ENCODE assay signal across 9 cellular contexts in the genomic region with DNA sequence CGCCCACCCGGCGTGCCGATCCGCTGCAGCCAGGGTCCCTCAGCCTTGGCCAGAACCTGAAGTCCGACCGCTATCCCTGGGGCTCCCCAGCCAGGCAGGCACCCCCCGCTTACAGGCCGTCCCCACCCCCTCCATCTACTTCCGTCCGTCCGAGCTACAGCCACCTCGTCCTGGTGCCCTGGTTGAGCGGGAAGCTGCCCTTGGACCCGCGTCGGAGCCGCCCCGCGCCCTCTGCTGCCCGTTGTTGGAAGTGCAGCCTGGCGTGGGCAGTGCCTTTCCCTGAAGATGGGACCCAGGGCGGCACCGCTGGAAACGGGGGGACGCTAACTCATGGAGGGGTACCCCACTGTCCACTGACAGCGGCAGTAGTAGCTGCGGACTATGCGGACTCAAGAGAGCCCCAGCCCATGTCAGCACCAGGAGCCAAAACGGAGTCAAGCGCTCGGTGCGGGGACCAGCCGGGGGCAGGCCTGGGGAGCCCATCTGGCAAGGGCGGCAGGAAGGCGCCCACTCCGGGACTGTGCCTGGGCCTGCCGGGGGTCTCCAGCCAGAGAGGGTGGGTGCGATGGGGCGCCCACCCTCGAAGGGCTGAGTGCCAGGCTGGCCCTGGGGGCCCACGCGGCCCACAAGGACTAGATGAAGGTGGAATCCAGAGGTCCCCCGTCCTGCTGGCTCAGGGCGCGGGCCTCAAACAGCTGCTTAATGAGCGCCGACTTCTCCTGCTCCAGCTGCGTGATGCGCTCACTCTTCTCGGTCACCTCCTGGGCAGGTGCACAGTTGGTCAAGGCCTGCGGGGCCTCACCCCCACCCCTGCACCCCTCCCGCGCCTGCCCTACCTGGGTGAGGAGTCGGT. TPM values are rescaled to one million over a fixed set of nuclear protein-coding genes. Genes with fewer than 3 reads are reported as not detected.
DNase-seq lines count a peak whose midpoint lies in the region; ATAC-seq, FAIRE-seq and TF ChIP-seq lines count a peak whose summit lies in the region.
"Had no signal": no experiment of that assay in that cellular context is flagged by ENCODE, and none has a peak within 500 bp of the region (broad histone marks: within the 10 kb centered on the region; RNA-seq: fewer than 3 reads in every experiment).

No MANE protein-coding gene starts in this region.

- H3K27me3 ChIP-seq in IMR-90 (ENCODE audit: control insufficient read depth, insufficient read depth, low read length) (no peaks in the 10 kb centered on the region), WERI-Rb-1 (ENCODE audit: insufficient read depth, low read depth, severe bottlenecking) (no peaks in the 10 kb centered on the region), bronchial epithelial cell (ENCODE audit: control insufficient read depth, insufficient read depth, low read length) (no peaks in the 10 kb centered on the region)

- WGBS in IMR-90 (ENCODE audit: extremely low coverage in 2 of 2, insufficient read length in 1 of 2), 2 experiments: 21% methylated on average over 27 of the region's 55 CpGs; no CpG with 5 or more reads in 1 of the 2 experiments

- no peaks in the 10 kb centered on the region for H3K9me3 ChIP-seq in IMR-90 (ENCODE audit: control insufficient read depth, insufficient read depth, low read length)
- no peaks in the 10 kb centered on the region for H3K9me3 ChIP-seq in WERI-Rb-1 (ENCODE audit: severe bottlenecking)

- ATAC-seq in IMR-90 (ENCODE audit: low read depth) (peak; percentile 95), HG02759 (IDR thresholded peaks at IDR 0.05; ENCODE audit: unreplicated experiment) (no peak)

- H3K23ac ChIP-seq in IMR-90 (ENCODE audit: low read depth, low read length): no peak overlapping the region

- H3K4me3 ChIP-seq in IMR-90 (ENCODE audit: insufficient read depth, low read depth, low read length): no peak overlapping the region
- H3K4me3 ChIP-seq in WERI-Rb-1 (ENCODE audit: low read depth, low read length): no peak overlapping the region
- H3K4me3 ChIP-seq in bronchial epithelial cell (ENCODE audit: low read depth, low read length): no peak overlapping the region

- no peak overlapping the region for H3K9ac ChIP-seq in IMR-90 (ENCODE audit: low read depth, low read length)

- H3K9me1 ChIP-seq in IMR-90 (ENCODE audit: insufficient read depth, low read length): no peaks in the 10 kb centered on the region

- dilution Hi-C loops in IMR-90 (cut with HindIII; ENCODE audit: low sequenced_read_pairs, unreplicated experiment): no loop called here

- DNase-seq in Caki2 (ENCODE audit: low read depth) (peak; percentile 38), IMR-90 (no peak), WERI-Rb-1 (peak; percentile 78), bronchial epithelial cell (ENCODE audit: low read depth) (no peak), left kidney (ENCODE audit: low read depth, low spot score) (peak; percentile 68), GF-D8 (lab: John Stamatoyannopoulos, UW) (no peak)
- DNase-seq in stimulated activated CD8-positive, alpha-beta memory T cell treated with anti-CD3 and anti-CD28 coated beads, Interleukin-15, amount 100 ng/mL, for 1 hour (ENCODE audit: low read depth): peak; percentile 28

- H3K79me1 ChIP-seq in IMR-90 (ENCODE audit: low read depth in 1 of 2, low read length in 2 of 2): peaks cover 2 to 7% of the 10 kb centered on the region in 2 experiments; a peak in 3 of 4 replicates

- H3K36me3 ChIP-seq in IMR-90 (ENCODE audit: control insufficient read depth, insufficient read depth, low read length): no peaks in the 10 kb centered on the region
- peaks cover 42% of the 10 kb centered on the region for H3K36me3 ChIP-seq in WERI-Rb-1
- H3K36me3 ChIP-seq in bronchial epithelial cell (ENCODE audit: control insufficient read depth, insufficient read depth, low read length): no peaks in the 10 kb centered on the region

- H3K4me2 ChIP-seq in IMR-90 (ENCODE audit: low read depth, low read length): no peak overlapping the region

- H2AK5ac ChIP-seq in IMR-90 (ENCODE audit: low read depth, low read length): no peak overlapping the region

- no peak overlapping the region for H4K5ac ChIP-seq in IMR-90 (ENCODE audit: low read depth, low read length)

- no peak overlapping the region for H4K8ac ChIP-seq in IMR-90 (ENCODE audit: low read depth in 2 of 2, low read length in 2 of 2)

- TF ChIP-seq CTCF in IMR-90 (conservative IDR thresholded peaks at IDR 0.05; ENCODE audit: low read depth, low read length) (peak; percentile 83), WERI-Rb-1 (IDR thresholded peaks at IDR 0.05; ENCODE audit: low read depth, low read length) (peak; percentile 94), bronchial epithelial cell (IDR thresholded peaks at IDR 0.05; ENCODE audit: insufficient read depth, low read length, severe bottlenecking) (peak; percentile 92)

- H3K4ac ChIP-seq in IMR-90 (ENCODE audit: low read depth, low read length): no peak overlapping the region

- H2BK20ac ChIP-seq in IMR-90 (ENCODE audit: low read depth, low read length): no peak overlapping the region

- H3K14ac ChIP-seq in IMR-90 (replicated peaks; ENCODE audit: low read depth, low read length): no peak overlapping the region

- TF ChIP-seq POLR2A in IMR-90 (IDR thresholded peaks at IDR 0.05; ENCODE audit: low read depth, low read length): no peak

- no peaks in the 10 kb centered on the region for H3K4me1 ChIP-seq in IMR-90 (ENCODE audit: control insufficient read depth, insufficient read depth, low read length)

- H3K27ac ChIP-seq in IMR-90 (ENCODE audit: insufficient read depth, low read length) (no peak overlapping the region), WERI-Rb-1 (peak overlapping the region; percentile 50)

- H2AK9ac ChIP-seq in IMR-90 (replicated peaks; ENCODE audit: low read depth, low read length, poor library complexity): peak overlapping the region; percentile 37

- no peaks in the 10 kb centered on the region for H4K20me1 ChIP-seq in IMR-90 (ENCODE audit: insufficient read depth, low read length)

- H4K91ac ChIP-seq in IMR-90 (ENCODE audit: insufficient read depth, low read depth, low read length): no peak overlapping the region

- POLR2A ChIA-PET in IMR-90 (lab: Charles Lee; ENCODE audit: unreplicated experiment): no interaction called here

- TF ChIP-seq RAD21 in IMR-90 (IDR thresholded peaks at IDR 0.05; ENCODE audit: low read length): peak; percentile 67

- no peak overlapping the region for H2BK120ac ChIP-seq in IMR-90 (ENCODE audit: low read depth, low read length)

- H3K56ac ChIP-seq in IMR-90 (ENCODE audit: extremely low read depth, insufficient read depth, low read length): no peak overlapping the region

- in situ Hi-C loops in Caki2 (cut with HindIII; ENCODE audit: low pct_unique_long_range_greater_than_20kb, low sequenced_read_pairs): no loop called here
- in situ Hi-C loops in IMR-90 (cut with MboI; ENCODE audit: low sequenced_read_pairs): no loop called here

- intact Hi-C loops in IMR-90 (cut with micrococcal nuclease): no loop called here

- no peak for FAIRE-seq in bronchial epithelial cell (lab: Jason Lieb, UNC)

- BruUV-seq in IMR-90 (replicated peaks; lab: Mats Ljungman, UMichigan): no TSS peak

- no peak overlapping the region for H3K18ac ChIP-seq in IMR-90 (ENCODE audit: low read depth, low read length)

- H2BK15ac ChIP-seq in IMR-90 (ENCODE audit: low read depth, low read length): no peak overlapping the region

- peak overlapping the region; percentile 71 for H2AFZ ChIP-seq in IMR-90 (replicated peaks; ENCODE audit: low read length, poor library complexity)

- CTCF ChIA-PET in IMR-90 (lab: Yijun Ruan, JAX): interaction anchor here (0.7 to 1.9 kb wide), 8 partner anchors 9 to 125 kb away, joined by 3 to 17 read pairs (median 4); partner anchors contain the start of genes MAN1B1, NPDC1 and UAP1L1

- H2BK5ac ChIP-seq in IMR-90 (ENCODE audit: low read depth, low read length, poor library complexity, severe bottlenecking): no peak overlapping the region

TF ChIP-seq in IMR-90, 13 proteins besides CTCF, POLR2A, EP300 and RAD21:
- no peak for TF ChIP-seq MAZ (IDR thresholded peaks at IDR 0.05; ENCODE audit: borderline replicate concordance, low read depth, low read length)
- TF ChIP-seq SMC3 (IDR thresholded peaks at IDR 0.05; ENCODE audit: low read depth, low read length): peak; percentile 81

RNA-seq across cellular contexts. Expression of gene SAPCD2, which starts 6.1 kb away (rescaled TPM):
- total RNA-seq in Caki2 (2014; rRNA removed; shearing (Covaris generic); ENCODE audit: low replicate concordance): 51.2 and 55.0 TPM in 2 replicates
- total RNA-seq in IMR-90 (2012; rRNA removed): 3.3 and 3.4 TPM in 2 replicates
- polyA plus RNA-seq in IMR-90 (2012; rRNA removed): 4.9 and 6.4 TPM in 2 replicates
- polyA plus RNA-seq in IMR-90 (2012; cell fraction: cytosol; rRNA removed): 3.1 and 4.5 TPM in 2 replicates
- polyA plus RNA-seq in IMR-90 (2012; cell fraction: nucleus; rRNA removed; ENCODE audit: low replicate concordance): 3.0 and 9.5 TPM in 2 replicates
- 0.26 and 1.2 TPM in 2 replicates for total RNA-seq in bronchial epithelial cell

RNA-seq across cellular contexts. Expression of gene ENTPD2, which starts 10.4 kb away (rescaled TPM):
- total RNA-seq in Caki2 (2014; rRNA removed; shearing (Covaris generic); ENCODE audit: low replicate concordance): not detected in 2 replicates
- total RNA-seq in IMR-90 (2012; rRNA removed) (not detected in 2 replicates), bronchial epithelial cell (0.79 and 1.2 TPM in 2 replicates)
- polyA plus RNA-seq in IMR-90 (2012; rRNA removed): not detected in 2 replicates
- polyA plus RNA-seq in IMR-90 (2012; cell fraction: cytosol; rRNA removed): not detected in 2 replicates
- 0.09 TPM in 1 of 2 replicates, not detected in the other for polyA plus RNA-seq in IMR-90 (2012; cell fraction: nucleus; rRNA removed; ENCODE audit: low replicate concordance)
- total RNA-seq: mononuclear cell had no signal

RNA-seq across cellular contexts. Expression of gene UAP1L1, which starts 13.1 kb away (rescaled TPM):
- 2.1 and 2.3 TPM in 2 replicates for total RNA-seq in Caki2 (2014; rRNA removed; shearing (Covaris generic); ENCODE audit: low replicate concordance)
- 2.3 and 2.5 TPM in 2 replicates for total RNA-seq in IMR-90 (2012; rRNA removed)
- polyA plus RNA-seq in IMR-90 (2012; rRNA removed): 8.7 and 9.8 TPM in 2 replicates
- polyA plus RNA-seq in IMR-90 (2012; cell fraction: cytosol; rRNA removed): 4.2 and 5.1 TPM in 2 replicates
- polyA plus RNA-seq in IMR-90 (2012; cell fraction: nucleus; rRNA removed; ENCODE audit: low replicate concordance): 45.6 and 69.6 TPM in 2 replicates
- total RNA-seq in bronchial epithelial cell: 2.0 and 3.2 TPM in 2 replicates

RNA-seq across cellular contexts. Expression of gene NPDC1, which starts 18.3 kb away (rescaled TPM):
- total RNA-seq in Caki2 (2014; rRNA removed; shearing (Covaris generic); ENCODE audit: low replicate concordance): 31.8 and 45.1 TPM in 2 replicates
- total RNA-seq in IMR-90 (2012; rRNA removed): 2.7 and 2.8 TPM in 2 replicates
- 58.1 and 74.0 TPM in 2 replicates for polyA plus RNA-seq in IMR-90 (2012; rRNA removed)
- polyA plus RNA-seq in IMR-90 (2012; cell fraction: cytosol; rRNA removed): 57.6 and 91.2 TPM in 2 replicates
- 327 and 712 TPM in 2 replicates for polyA plus RNA-seq in IMR-90 (2012; cell fraction: nucleus; rRNA removed; ENCODE audit: low replicate concordance)
- 5.5 and 10.5 TPM in 2 replicates for total RNA-seq in bronchial epithelial cell

RNA-seq across cellular contexts. Expression of gene MAN1B1, which starts 22.5 kb away (rescaled TPM):
- 52.2 and 79.4 TPM in 2 replicates for total RNA-seq in Caki2 (2014; rRNA removed; shearing (Covaris generic); ENCODE audit: low replicate concordance)
- total RNA-seq in IMR-90 (2012; rRNA removed) (25.0 and 28.7 TPM in 2 replicates), bronchial epithelial cell (58.2 and 65.3 TPM in 2 replicates)
- polyA plus RNA-seq in IMR-90 (2012; rRNA removed): 49.8 and 55.1 TPM in 2 replicates
- 54.5 and 68.5 TPM in 2 replicates for polyA plus RNA-seq in IMR-90 (2012; cell fraction: cytosol; rRNA removed)
- polyA plus RNA-seq in IMR-90 (2012; cell fraction: nucleus; rRNA removed; ENCODE audit: low replicate concordance): 89.2 and 183 TPM in 2 replicates

Comparison
In these comparisons a context has a peak if more than half of its experiments do, and no peak if none do; other contexts are left out.
1. DNase-seq: peak in Caki2 (single experiment), WERI-Rb-1 (single experiment), left kidney (single experiment) and stimulated activated CD8-positive, alpha-beta memory T cell treated with anti-CD3 and anti-CD28 coated beads, Interleukin-15, amount 100 ng/mL, for 1 hour (single experiment); none in IMR-90 (single experiment), bronchial epithelial cell (single experiment) and GF-D8 (single experiment).
2. RNA of gene SAPCD2, which starts 6.1 kb away (total RNA-seq): 51.2 to 55.0 TPM in Caki2; 3.3 to 3.4 TPM in IMR-90 and 0.26 to 1.2 TPM in bronchial epithelial cell; every median in the first group is over 10 times any median in the second.
3. Peak in every context shown above with its lines, with median percentiles within 50 percentile points of each other: CTCF ChIP-seq.